11 cellular contexts compared by ENCODE assay signal in the genomic region with DNA sequence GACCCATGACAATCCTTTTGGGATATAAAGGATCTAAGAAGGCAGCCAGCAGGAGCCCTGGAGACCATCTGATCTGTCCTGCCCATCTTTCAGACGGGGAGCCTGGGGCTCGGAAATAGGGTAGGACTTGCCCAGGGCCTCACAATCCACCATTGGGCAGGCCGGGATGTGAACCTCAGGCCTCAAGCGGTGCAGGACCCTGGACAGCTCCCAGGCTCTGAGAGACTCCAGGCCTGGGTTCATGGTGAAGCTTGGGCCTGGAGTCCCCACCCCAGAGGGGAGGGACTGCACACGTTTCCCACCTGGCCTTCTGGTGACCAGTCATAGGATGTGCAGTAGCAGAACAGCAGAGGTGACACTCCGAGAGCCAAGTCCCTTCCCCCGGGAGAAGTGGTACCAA. TPM values are rescaled to one million over a fixed set of nuclear protein-coding genes. Genes with fewer than 3 reads are reported as not detected.
DNase-seq lines count a peak whose midpoint lies in the region; ATAC-seq, FAIRE-seq and TF ChIP-seq lines count a peak whose summit lies in the region.
"Had no signal": no experiment of that assay in that cellular context is flagged by ENCODE, and none has a peak within 500 bp of the region (broad histone marks: within the 10 kb centered on the region; RNA-seq: fewer than 3 reads in every experiment).

No MANE protein-coding gene starts in this region.

- peaks cover 7% of the 10 kb centered on the region for H3K4me1 Mint-ChIP-seq in activated CD8-positive, alpha-beta memory T cell treated with anti-CD3 and anti-CD28 coated beads, Interleukin-2, amount 10 ng/mL, durations not matched to agents 7 days and 5 days

- no peaks in the 10 kb centered on the region for H3K36me3 Mint-ChIP-seq in activated CD8-positive, alpha-beta memory T cell treated with anti-CD3 and anti-CD28 coated beads, Interleukin-2, amount 10 ng/mL, durations not matched to agents 7 days and 5 days

- intact Hi-C loops in endothelial cell of umbilical vein (cut with micrococcal nuclease): loop anchor here (10.0 kb wide), 1 partner anchor 338 kb away; no protein-coding TSS in a partner anchor

- no peaks in the 10 kb centered on the region for H3K9me3 Mint-ChIP-seq in activated CD8-positive, alpha-beta memory T cell treated with anti-CD3 and anti-CD28 coated beads, Interleukin-2, amount 10 ng/mL, durations not matched to agents 7 days and 5 days (ENCODE audit: low read depth)

- no peak overlapping the region for H3K4me3 ChIP-seq in endothelial cell of umbilical vein (replicated peaks in 1 of 3; ENCODE audit: insufficient read depth in 1 of 3, low read depth in 1 of 3, low read length in 3 of 3)
- H3K4me3 ChIP-seq: vagina had no signal

- CTCF ChIA-PET in activated CD8-positive, alpha-beta memory T cell treated with anti-CD3 and anti-CD28 coated beads, Interleukin-2, amount 10 ng/mL, durations not matched to agents 7 days and 5 days (lab: Charles Lee): no interaction called here
- CTCF ChIA-PET in endothelial cell of umbilical vein (lab: Charles Lee): interaction anchor here (2.2 kb wide), 1 partner anchor 393 kb away, joined by 6 read pairs; no protein-coding TSS in a partner anchor

- H4K20me1 ChIP-seq in endothelial cell of umbilical vein (replicated peaks; ENCODE audit: control insufficient read depth, extremely low read depth, insufficient read depth, low read length): no peaks in the 10 kb centered on the region

- H2AFZ ChIP-seq in endothelial cell of umbilical vein (ENCODE audit: low read depth, low read length): no peak overlapping the region

- H3K36me3 ChIP-seq in endothelial cell of umbilical vein (ENCODE audit: control insufficient read depth in 2 of 2, extremely low read depth in 1 of 2, insufficient read depth in 2 of 2, low read length in 2 of 2): no peaks in the 10 kb centered on the region
- H3K36me3 ChIP-seq: vagina had no signal

- DNase-seq in activated CD8-positive, alpha-beta memory T cell treated with anti-CD3 and anti-CD28 coated beads, Interleukin-2, amount 10 ng/mL, durations not matched to agents 7 days and 5 days: peak; percentile 68
- DNase-seq in activated CD8-positive, alpha-beta memory T cell treated with anti-CD3 and anti-CD28 coated beads, Interleukin-2, amount 50 U/mL, for 4 hours: no peak
- DNase-seq in RPMI7951 (ENCODE audit: low read depth): peak; percentile 19
- DNase-seq in endothelial cell of umbilical vein (ENCODE audit: low read depth, low spot score): peak; percentile 31
- DNase-seq in stimulated activated CD4-positive, alpha-beta T cell treated with anti-CD3 and anti-CD28 coated beads, Interleukin-12 subunit alpha, Interleukin-12 subunit beta, amount 100 ng/mL, for 48 hours (ENCODE audit: low read depth in 2 of 3, low spot score in 1 of 3): peak in 2 of 3 donors; percentile 19 to 30
- no peak for DNase-seq in H54 (ENCODE audit: insufficient read length, low spot score)
- DNase-seq: activated CD4-positive, CD25-positive, alpha-beta regulatory T cell treated with anti-CD3 and anti-CD28 coated beads, Interleukin-2, amount 50 U/mL, for 72 hours had no signal

- H3K27me3 ChIP-seq in endothelial cell of umbilical vein (ENCODE audit: control insufficient read depth in 2 of 2, insufficient read depth in 2 of 2, low read length in 2 of 2): no peaks in the 10 kb centered on the region
- H3K27me3 ChIP-seq: vagina had no signal

- H3K9me1 ChIP-seq in endothelial cell of umbilical vein (replicated peaks; ENCODE audit: control insufficient read depth, extremely low read depth, insufficient read depth, low read length): no peaks in the 10 kb centered on the region

- peak; percentile 57 for ATAC-seq in activated CD8-positive, alpha-beta memory T cell treated with anti-CD3 and anti-CD28 coated beads, Interleukin-2, amount 10 ng/mL, durations not matched to agents 7 days and 5 days
- ATAC-seq in GM21447 (IDR thresholded peaks at IDR 0.05; ENCODE audit: unreplicated experiment) (no peak), GM18870 (IDR thresholded peaks at IDR 0.05; ENCODE audit: unreplicated experiment) (no peak)
- ATAC-seq: right cardiac atrium had no signal

- H3K27ac Mint-ChIP-seq in activated CD8-positive, alpha-beta memory T cell treated with anti-CD3 and anti-CD28 coated beads, Interleukin-2, amount 10 ng/mL, durations not matched to agents 7 days and 5 days: no peak overlapping the region

- H3K4me3 Mint-ChIP-seq in activated CD8-positive, alpha-beta memory T cell treated with anti-CD3 and anti-CD28 coated beads, Interleukin-2, amount 10 ng/mL, durations not matched to agents 7 days and 5 days: no peak overlapping the region

- H3K4me1 ChIP-seq in endothelial cell of umbilical vein (ENCODE audit: control insufficient read depth, extremely low read depth, insufficient read depth, low read length): no peaks in the 10 kb centered on the region
- H3K4me1 ChIP-seq: vagina had no signal

- TF ChIP-seq POLR2A in endothelial cell of umbilical vein (IDR thresholded peaks at IDR 0.05; ENCODE audit: low read depth, low read length) (no peak), H54 (IDR thresholded peaks at IDR 0.05; ENCODE audit: low read depth, low read length) (no peak)

- POLR2A ChIA-PET in endothelial cell of umbilical vein (lab: Charles Lee): no interaction called here

- H3K9me3 ChIP-seq in endothelial cell of umbilical vein (replicated peaks; ENCODE audit: control insufficient read depth, insufficient read depth, low read length): no peaks in the 10 kb centered on the region
- H3K9me3 ChIP-seq: vagina had no signal

- H3K79me2 ChIP-seq in endothelial cell of umbilical vein (ENCODE audit: control insufficient read depth, insufficient read depth, low read length): no peaks in the 10 kb centered on the region

- peaks cover 14% of the 10 kb centered on the region for H3K27me3 Mint-ChIP-seq in activated CD8-positive, alpha-beta memory T cell treated with anti-CD3 and anti-CD28 coated beads, Interleukin-2, amount 10 ng/mL, durations not matched to agents 7 days and 5 days

- dilution Hi-C loops in endothelial cell of umbilical vein (cut with MboI; ENCODE audit: extremely low pct_ligation_motif_present, low sequenced_read_pairs): no loop called here

- no peak overlapping the region for H3K9ac ChIP-seq in endothelial cell of umbilical vein (replicated peaks; ENCODE audit: extremely low read depth, insufficient read depth, low read length)

- no peak overlapping the region for H3K27ac ChIP-seq in endothelial cell of umbilical vein (ENCODE audit: insufficient read depth, low read depth, low read length)
- H3K27ac ChIP-seq: vagina had no signal

- no peak overlapping the region for H3K4me2 ChIP-seq in endothelial cell of umbilical vein (ENCODE audit: insufficient read depth, low read length)

- TF ChIP-seq CTCF in endothelial cell of umbilical vein (IDR thresholded peaks at IDR 0.05; ENCODE audit: extremely low read depth in 1 of 2, insufficient read depth in 1 of 2, low read depth in 1 of 2, low read length in 2 of 2): no peak

- no TSS peak for BruUV-seq in endothelial cell of umbilical vein (replicated peaks; lab: Mats Ljungman, UMichigan)

- peak; percentile 71 for FAIRE-seq in endothelial cell of umbilical vein (lab: Jason Lieb, UNC)
- no peak for FAIRE-seq in H54 (lab: Jason Lieb, UNC)

TF ChIP-seq in endothelial cell of umbilical vein, 7 proteins besides CTCF, POLR2A, EP300 and RAD21:
- TF ChIP-seq FOS (IDR thresholded peaks at IDR 0.05; ENCODE audit: borderline replicate concordance, insufficient read depth, low read length) (no peak), EZH2 (IDR thresholded peaks at IDR 0.05; ENCODE audit: borderline replicate concordance, low read depth, low read length, severe bottlenecking) (no peak), JUN (IDR thresholded peaks at IDR 0.05; ENCODE audit: borderline replicate concordance, insufficient read depth, insufficient read length, low read depth) (no peak), MYC (IDR thresholded peaks at IDR 0.05; ENCODE audit: low read depth, low read length) (no peak), POLR2AphosphoS5 (IDR thresholded peaks at IDR 0.05; ENCODE audit: insufficient read depth, low read depth, low read length) (no peak), GATA2 (IDR thresholded peaks at IDR 0.05; ENCODE audit: insufficient read depth, insufficient read length, low read depth, low read length) (no peak)
- TF ChIP-seq, protein P1, sequence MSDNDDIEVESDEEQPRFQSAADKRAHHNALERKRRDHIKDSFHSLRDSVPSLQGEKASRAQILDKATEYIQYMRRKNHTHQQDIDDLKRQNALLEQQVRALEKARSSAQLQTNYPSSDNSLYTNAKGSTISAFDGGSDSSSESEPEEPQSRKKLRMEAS (IDR thresholded peaks at IDR 0.05; ENCODE audit: insufficient read depth, insufficient read length): no peak
TF ChIP-seq in endothelial cell of umbilical vein: peak in this region for 0.

RNA-seq across cellular contexts. Expression of gene RAPGEF1, which starts 36.6 kb away (rescaled TPM):
- 100 to 1,000 TPM; 187 to 215 TPM for total RNA-seq in activated CD8-positive, alpha-beta memory T cell treated with anti-CD3 and anti-CD28 coated beads, Interleukin-2, amount 10 ng/mL, durations not matched to agents 7 days and 5 days
- 10.0 and 11.5 TPM in 2 replicates for total RNA-seq in RPMI7951 (2014; rRNA removed; shearing (Covaris generic))
- total RNA-seq in endothelial cell of umbilical vein: 124 TPM in 2 replicates
- polyA plus RNA-seq in endothelial cell of umbilical vein: 50.0 and 53.3 TPM in 2 replicates
- 51.0 and 57.8 TPM in 2 replicates for polyA plus RNA-seq in endothelial cell of umbilical vein (2011; cell fraction: cytosol; rRNA removed)
- 75.3 and 79.7 TPM in 2 replicates for polyA plus RNA-seq in endothelial cell of umbilical vein (2011; cell fraction: nucleus; rRNA removed)
- polyA plus RNA-seq in endothelial cell of umbilical vein (2012): 72.5 and 82.9 TPM in 2 replicates
- 50.3 and 57.7 TPM in 2 replicates for polyA minus RNA-seq in endothelial cell of umbilical vein
- 17.2 TPM for polyA minus RNA-seq in endothelial cell of umbilical vein (2011; cell fraction: cytosol; rRNA and poly(A)+ RNA removed)
- polyA minus RNA-seq in endothelial cell of umbilical vein (2011; cell fraction: nucleus; rRNA and poly(A)+ RNA removed): 35.9 and 37.0 TPM in 2 replicates

Comparison
In these comparisons a context has a peak if more than half of its experiments do, and no peak if none do; other contexts are left out.
1. DNase-seq: peak in activated CD8-positive, alpha-beta memory T cell treated with anti-CD3 and anti-CD28 coated beads, Interleukin-2, amount 10 ng/mL, durations not matched to agents 7 days and 5 days (single experiment), RPMI7951 (single experiment), endothelial cell of umbilical vein (single experiment) and stimulated activated CD4-positive, alpha-beta T cell treated with anti-CD3 and anti-CD28 coated beads, Interleukin-12 subunit alpha, Interleukin-12 subunit beta, amount 100 ng/mL, for 48 hours (2 of 3); none in activated CD8-positive, alpha-beta memory T cell treated with anti-CD3 and anti-CD28 coated beads, Interleukin-2, amount 50 U/mL, for 4 hours (single experiment) and H54 (single experiment).